In the genomic region with DNA sequence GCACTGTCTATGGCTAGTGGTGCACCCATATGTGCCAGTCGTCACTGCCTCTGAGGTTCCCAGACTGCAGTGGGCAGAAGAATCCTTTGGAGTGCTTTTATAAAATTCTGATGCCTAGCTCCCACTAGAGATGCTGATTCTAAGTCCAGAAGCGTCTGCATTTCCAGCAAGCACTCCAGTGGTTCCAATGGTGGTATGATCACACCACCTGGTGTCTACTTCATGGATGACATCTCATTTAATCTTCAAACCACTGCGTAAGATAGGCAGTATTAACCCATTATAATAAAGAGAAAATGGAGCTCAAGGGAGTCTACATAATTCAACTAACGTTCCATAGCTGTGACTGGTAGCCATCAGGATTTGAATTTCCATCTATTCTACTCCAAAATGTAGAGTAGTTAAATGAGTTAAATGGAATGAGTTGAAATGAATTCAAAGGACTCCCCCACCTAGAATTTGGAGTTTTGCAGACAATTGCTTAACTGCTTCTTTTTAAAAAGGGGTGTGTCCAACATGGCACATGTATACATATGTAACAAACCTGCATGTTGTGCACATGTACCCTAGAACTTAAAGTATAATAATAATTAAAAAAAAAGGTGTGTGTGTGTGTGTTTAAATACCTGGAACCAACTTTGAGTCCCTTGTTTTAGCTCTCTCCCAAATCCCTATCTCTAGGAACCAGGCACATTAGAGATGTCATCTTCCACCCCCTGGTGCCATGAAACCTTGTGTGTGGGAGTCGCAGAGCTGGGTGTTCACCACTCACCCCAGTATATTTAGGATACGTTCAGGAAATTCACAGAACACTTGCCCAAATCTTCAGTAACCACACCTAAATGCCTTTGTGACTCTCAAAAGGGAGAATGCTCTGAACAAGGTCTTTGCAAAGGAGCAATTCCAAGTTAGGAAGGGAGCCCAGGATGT, we compare ENCODE assay signal across 1 cellular context.
A peak's percentile ranks its signal among the peaks of the same experiment; 100 is the strongest.
TF ChIP-seq lines count a peak whose summit lies in the region.

No MANE protein-coding gene starts in this region.

TF ChIP-seq in HepG2, 621 proteins besides CTCF, POLR2A, EP300 and RAD21 (continued from another document):
- TF ChIP-seq, protein P1, sequence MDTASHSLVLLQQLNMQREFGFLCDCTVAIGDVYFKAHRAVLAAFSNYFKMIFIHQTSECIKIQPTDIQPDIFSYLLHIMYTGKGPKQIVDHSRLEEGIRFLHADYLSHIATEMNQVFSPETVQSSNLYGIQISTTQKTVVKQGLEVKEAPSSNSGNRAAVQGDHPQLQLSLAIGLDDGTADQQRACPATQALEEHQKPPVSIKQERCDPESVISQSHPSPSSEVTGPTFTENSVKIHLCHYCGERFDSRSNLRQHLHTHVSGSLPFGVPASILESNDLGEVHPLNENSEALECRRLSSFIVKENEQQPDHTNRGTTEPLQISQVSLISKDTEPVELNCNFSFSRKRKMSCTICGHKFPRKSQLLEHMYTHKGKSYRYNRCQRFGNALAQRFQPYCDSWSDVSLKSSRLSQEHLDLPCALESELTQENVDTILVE (CRISPR knock-in tag; IDR thresholded peaks at IDR 0.05), result 0 out of 2 replicates have a peak, but pooled peaks have one; percentile 34
- no peak for TF ChIP-seq ZNF598 (CRISPR knock-in tag; IDR thresholded peaks at IDR 0.05; ENCODE audit: borderline replicate concordance)
- TF ChIP-seq, protein P2, sequence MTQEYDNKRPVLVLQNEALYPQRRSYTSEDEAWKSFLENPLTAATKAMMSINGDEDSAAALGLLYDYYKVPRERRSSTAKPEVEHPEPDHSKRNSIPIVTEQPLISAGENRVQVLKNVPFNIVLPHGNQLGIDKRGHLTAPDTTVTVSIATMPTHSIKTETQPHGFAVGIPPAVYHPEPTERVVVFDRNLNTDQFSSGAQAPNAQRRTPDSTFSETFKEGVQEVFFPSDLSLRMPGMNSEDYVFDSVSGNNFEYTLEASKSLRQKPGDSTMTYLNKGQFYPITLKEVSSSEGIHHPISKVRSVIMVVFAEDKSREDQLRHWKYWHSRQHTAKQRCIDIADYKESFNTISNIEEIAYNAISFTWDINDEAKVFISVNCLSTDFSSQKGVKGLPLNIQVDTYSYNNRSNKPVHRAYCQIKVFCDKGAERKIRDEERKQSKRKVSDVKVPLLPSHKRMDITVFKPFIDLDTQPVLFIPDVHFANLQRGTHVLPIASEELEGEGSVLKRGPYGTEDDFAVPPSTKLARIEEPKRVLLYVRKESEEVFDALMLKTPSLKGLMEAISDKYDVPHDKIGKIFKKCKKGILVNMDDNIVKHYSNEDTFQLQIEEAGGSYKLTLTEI (CRISPR knock-in tag; conservative IDR thresholded peaks at IDR 0.05), result no peak
- TF ChIP-seq GABPB1 (CRISPR knock-in tag; IDR thresholded peaks at IDR 0.05), result no peak
- TF ChIP-seq, protein P3, sequence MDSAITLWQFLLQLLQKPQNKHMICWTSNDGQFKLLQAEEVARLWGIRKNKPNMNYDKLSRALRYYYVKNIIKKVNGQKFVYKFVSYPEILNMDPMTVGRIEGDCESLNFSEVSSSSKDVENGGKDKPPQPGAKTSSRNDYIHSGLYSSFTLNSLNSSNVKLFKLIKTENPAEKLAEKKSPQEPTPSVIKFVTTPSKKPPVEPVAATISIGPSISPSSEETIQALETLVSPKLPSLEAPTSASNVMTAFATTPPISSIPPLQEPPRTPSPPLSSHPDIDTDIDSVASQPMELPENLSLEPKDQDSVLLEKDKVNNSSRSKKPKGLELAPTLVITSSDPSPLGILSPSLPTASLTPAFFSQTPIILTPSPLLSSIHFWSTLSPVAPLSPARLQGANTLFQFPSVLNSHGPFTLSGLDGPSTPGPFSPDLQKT (CRISPR knock-in tag; IDR thresholded peaks at IDR 0.05; ENCODE audit: borderline replicate concordance), result no peak
- no peak for TF ChIP-seq FLYWCH1 (CRISPR knock-in tag; IDR thresholded peaks at IDR 0.05)
- peak; percentile 86 for TF ChIP-seq ZNF652 (CRISPR knock-in tag; IDR thresholded peaks at IDR 0.05; ENCODE audit: borderline replicate concordance, low read depth)
- TF ChIP-seq ZNF232 (CRISPR knock-in tag; IDR thresholded peaks at IDR 0.05; ENCODE audit: borderline replicate concordance), result no peak
- TF ChIP-seq STAG1 (CRISPR knock-in tag; IDR thresholded peaks at IDR 0.05), result peak; percentile 90
- TF ChIP-seq ZNF567 (CRISPR knock-in tag; IDR thresholded peaks at IDR 0.05; ENCODE audit: borderline replicate concordance), result no peak
- no peak for TF ChIP-seq FOXK1 (CRISPR knock-in tag; IDR thresholded peaks at IDR 0.05; ENCODE audit: borderline replicate concordance, low read depth)
- no peak for TF ChIP-seq ZNF724P (CRISPR knock-in tag; IDR thresholded peaks at IDR 0.05; ENCODE audit: borderline replicate concordance)
- TF ChIP-seq, protein P4, sequence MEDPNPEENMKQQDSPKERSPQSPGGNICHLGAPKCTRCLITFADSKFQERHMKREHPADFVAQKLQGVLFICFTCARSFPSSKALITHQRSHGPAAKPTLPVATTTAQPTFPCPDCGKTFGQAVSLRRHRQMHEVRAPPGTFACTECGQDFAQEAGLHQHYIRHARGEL (CRISPR knock-in tag; IDR thresholded peaks at IDR 0.05), result no peak
- no peak for TF ChIP-seq ZNF788 (CRISPR knock-in tag; IDR thresholded peaks at IDR 0.05; ENCODE audit: borderline replicate concordance)
- TF ChIP-seq U2AF1 (optimal IDR thresholded peaks at IDR 0.05; ENCODE audit: low read depth, low read length), result no peak
- no peak for TF ChIP-seq TAF1 (CRISPR knock-in tag; IDR thresholded peaks at IDR 0.05)
- no peak for TF ChIP-seq SRY (CRISPR knock-in tag; IDR thresholded peaks at IDR 0.05)
- TF ChIP-seq, protein P5, sequence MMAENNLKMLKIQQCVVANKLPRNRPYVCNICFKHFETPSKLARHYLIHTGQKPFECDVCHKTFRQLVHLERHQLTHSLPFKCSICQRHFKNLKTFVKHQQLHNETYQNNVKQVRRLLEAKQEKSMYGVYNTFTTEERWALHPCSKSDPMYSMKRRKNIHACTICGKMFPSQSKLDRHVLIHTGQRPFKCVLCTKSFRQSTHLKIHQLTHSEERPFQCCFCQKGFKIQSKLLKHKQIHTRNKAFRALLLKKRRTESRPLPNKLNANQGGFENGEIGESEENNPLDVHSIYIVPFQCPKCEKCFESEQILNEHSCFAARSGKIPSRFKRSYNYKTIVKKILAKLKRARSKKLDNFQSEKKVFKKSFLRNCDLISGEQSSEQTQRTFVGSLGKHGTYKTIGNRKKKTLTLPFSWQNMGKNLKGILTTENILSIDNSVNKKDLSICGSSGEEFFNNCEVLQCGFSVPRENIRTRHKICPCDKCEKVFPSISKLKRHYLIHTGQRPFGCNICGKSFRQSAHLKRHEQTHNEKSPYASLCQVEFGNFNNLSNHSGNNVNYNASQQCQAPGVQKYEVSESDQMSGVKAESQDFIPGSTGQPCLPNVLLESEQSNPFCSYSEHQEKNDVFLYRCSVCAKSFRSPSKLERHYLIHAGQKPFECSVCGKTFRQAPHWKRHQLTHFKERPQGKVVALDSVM (CRISPR knock-in tag; IDR thresholded peaks at IDR 0.05), result no peak
- no peak for TF ChIP-seq SNRNP70 (IDR thresholded peaks at IDR 0.05; ENCODE audit: low read depth, low read length)
- TF ChIP-seq, protein P6, sequence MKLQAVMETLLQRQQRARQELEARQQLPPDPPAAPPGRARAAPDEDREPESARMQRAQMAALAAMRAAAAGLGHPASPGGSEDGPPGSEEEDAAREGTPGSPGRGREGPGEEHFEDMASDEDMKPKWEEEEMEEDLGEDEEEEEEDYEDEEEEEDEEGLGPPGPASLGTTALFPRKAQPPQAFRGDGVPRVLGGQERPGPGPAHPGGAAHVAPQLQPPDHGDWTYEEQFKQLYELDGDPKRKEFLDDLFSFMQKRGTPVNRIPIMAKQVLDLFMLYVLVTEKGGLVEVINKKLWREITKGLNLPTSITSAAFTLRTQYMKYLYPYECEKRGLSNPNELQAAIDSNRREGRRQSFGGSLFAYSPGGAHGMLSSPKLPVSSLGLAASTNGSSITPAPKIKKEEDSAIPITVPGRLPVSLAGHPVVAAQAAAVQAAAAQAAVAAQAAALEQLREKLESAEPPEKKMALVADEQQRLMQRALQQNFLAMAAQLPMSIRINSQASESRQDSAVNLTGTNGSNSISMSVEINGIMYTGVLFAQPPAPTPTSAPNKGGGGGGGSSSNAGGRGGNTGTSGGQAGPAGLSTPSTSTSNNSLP (IDR thresholded peaks at IDR 0.05; ENCODE audit: low read depth, low read length), result peak; percentile 44; the same call in 1 of the 2 replicates
- TF ChIP-seq, protein P7, sequence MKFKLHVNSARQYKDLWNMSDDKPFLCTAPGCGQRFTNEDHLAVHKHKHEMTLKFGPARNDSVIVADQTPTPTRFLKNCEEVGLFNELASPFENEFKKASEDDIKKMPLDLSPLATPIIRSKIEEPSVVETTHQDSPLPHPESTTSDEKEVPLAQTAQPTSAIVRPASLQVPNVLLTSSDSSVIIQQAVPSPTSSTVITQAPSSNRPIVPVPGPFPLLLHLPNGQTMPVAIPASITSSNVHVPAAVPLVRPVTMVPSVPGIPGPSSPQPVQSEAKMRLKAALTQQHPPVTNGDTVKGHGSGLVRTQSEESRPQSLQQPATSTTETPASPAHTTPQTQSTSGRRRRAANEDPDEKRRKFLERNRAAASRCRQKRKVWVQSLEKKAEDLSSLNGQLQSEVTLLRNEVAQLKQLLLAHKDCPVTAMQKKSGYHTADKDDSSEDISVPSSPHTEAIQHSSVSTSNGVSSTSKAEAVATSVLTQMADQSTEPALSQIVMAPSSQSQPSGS (CRISPR knock-in tag; IDR thresholded peaks at IDR 0.05), result no peak
- TF ChIP-seq SP4 (CRISPR knock-in tag; IDR thresholded peaks at IDR 0.05), result no peak
- TF ChIP-seq, protein P8, sequence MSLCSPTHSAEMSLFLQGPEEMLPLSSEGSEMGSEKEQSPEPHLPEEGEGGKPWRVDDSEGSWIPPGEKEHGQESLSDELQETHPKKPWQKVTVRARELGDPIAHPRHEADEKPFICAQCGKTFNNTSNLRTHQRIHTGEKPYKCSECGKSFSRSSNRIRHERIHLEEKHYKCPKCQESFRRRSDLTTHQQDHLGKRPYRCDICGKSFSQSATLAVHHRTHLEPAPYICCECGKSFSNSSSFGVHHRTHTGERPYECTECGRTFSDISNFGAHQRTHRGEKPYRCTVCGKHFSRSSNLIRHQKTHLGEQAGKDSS (CRISPR knock-in tag; IDR thresholded peaks at IDR 0.05; ENCODE audit: borderline replicate concordance, low read depth), result no peak
- TF ChIP-seq ETV6 (CRISPR knock-in tag; conservative IDR thresholded peaks at IDR 0.05), result no peak
- no peak for TF ChIP-seq THAP11 (CRISPR knock-in tag; IDR thresholded peaks at IDR 0.05)
- no peak for TF ChIP-seq ZNF556 (CRISPR knock-in tag; IDR thresholded peaks at IDR 0.05; ENCODE audit: borderline replicate concordance)
- TF ChIP-seq ZBTB21 (CRISPR knock-in tag; IDR thresholded peaks at IDR 0.05), result no peak
- TF ChIP-seq ZBTB1 (CRISPR knock-in tag; IDR thresholded peaks at IDR 0.05; ENCODE audit: borderline replicate concordance), result no peak
- TF ChIP-seq DMAP1 (CRISPR knock-in tag; IDR thresholded peaks at IDR 0.05), result no peak
- TF ChIP-seq, protein P9, sequence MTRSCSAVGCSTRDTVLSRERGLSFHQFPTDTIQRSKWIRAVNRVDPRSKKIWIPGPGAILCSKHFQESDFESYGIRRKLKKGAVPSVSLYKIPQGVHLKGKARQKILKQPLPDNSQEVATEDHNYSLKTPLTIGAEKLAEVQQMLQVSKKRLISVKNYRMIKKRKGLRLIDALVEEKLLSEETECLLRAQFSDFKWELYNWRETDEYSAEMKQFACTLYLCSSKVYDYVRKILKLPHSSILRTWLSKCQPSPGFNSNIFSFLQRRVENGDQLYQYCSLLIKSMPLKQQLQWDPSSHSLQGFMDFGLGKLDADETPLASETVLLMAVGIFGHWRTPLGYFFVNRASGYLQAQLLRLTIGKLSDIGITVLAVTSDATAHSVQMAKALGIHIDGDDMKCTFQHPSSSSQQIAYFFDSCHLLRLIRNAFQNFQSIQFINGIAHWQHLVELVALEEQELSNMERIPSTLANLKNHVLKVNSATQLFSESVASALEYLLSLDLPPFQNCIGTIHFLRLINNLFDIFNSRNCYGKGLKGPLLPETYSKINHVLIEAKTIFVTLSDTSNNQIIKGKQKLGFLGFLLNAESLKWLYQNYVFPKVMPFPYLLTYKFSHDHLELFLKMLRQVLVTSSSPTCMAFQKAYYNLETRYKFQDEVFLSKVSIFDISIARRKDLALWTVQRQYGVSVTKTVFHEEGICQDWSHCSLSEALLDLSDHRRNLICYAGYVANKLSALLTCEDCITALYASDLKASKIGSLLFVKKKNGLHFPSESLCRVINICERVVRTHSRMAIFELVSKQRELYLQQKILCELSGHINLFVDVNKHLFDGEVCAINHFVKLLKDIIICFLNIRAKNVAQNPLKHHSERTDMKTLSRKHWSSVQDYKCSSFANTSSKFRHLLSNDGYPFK (CRISPR knock-in tag; IDR thresholded peaks at IDR 0.05; ENCODE audit: borderline replicate concordance), result no peak
- no peak for TF ChIP-seq MTF1 (CRISPR knock-in tag; IDR thresholded peaks at IDR 0.05)
- no peak for TF ChIP-seq YY1 (IDR thresholded peaks at IDR 0.05; ENCODE audit: insufficient read depth, insufficient replicate concordance, low read depth, low read length)
- TF ChIP-seq SIN3A (IDR thresholded peaks at IDR 0.05; ENCODE audit: borderline replicate concordance, low read depth, low read length), result no peak
- no peak for TF ChIP-seq ZNF557 (CRISPR knock-in tag; IDR thresholded peaks at IDR 0.05)
- TF ChIP-seq XBP1 (CRISPR knock-in tag; IDR thresholded peaks at IDR 0.05), result no peak
- peak; percentile 83 for TF ChIP-seq SMC3 (IDR thresholded peaks at IDR 0.05; ENCODE audit: low read length)
